Comparison of ENCODE assay signal across 22 cellular contexts in the genomic region with DNA sequence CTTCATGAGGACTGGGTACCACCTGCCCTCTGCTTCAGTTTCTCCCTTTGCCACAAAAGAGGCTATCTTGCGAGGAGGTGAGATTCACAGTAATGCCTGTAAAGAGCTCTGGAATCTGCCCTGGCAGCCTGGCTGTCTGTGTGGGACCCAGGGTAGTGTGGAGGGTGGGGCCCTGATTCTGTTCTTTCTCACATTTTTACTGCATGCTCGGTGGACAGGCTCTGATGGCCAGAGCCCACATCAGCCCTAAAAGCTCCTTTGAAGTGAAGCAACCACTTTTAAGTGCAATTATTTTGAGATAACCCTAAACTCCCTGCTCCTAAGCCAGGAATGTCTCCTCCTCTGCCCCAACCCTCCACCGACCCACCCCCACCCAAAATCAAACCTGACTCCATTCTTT.
A peak's percentile ranks its signal among the peaks of the same experiment; 100 is the strongest.
DNase-seq lines count a peak whose midpoint lies in the region; ATAC-seq and TF ChIP-seq lines count a peak whose summit lies in the region.
"Had no signal": no experiment of that assay in that cellular context is flagged by ENCODE, and none has a peak within 500 bp of the region (broad histone marks: within the 10 kb centered on the region; RNA-seq: fewer than 3 reads in every experiment).

No MANE protein-coding gene starts in this region.

- no peak overlapping the region for H3K4me2 ChIP-seq in SK-N-SH
- H3K4me2 ChIP-seq in neural progenitor cell = peak overlapping the region; percentile 54

- H3F3A ChIP-seq in SK-N-SH (replicated peaks; ENCODE audit: insufficient read depth) (peaks cover 9% of the 10 kb centered on the region), neural progenitor cell (ENCODE audit: low read depth) (peaks cover 32% of the 10 kb centered on the region)

- DNase-seq in SK-N-SH (no peak), heart left ventricle (no peak), neural progenitor cell (ENCODE audit: low spot score) (no peak), HFFc6 (no peak), SKM-1 (lab: John Stamatoyannopoulos, UW; ENCODE audit: unreplicated experiment) (no peak), substantia nigra (lab: John Stamatoyannopoulos, UW) (no peak)
- DNase-seq: activated CD4-positive, alpha-beta T cell treated with anti-CD3 and anti-CD28 coated beads for 4 hours; activated naive CD4-positive, alpha-beta T cell treated with anti-CD3 and anti-CD28 coated beads, Interleukin-2, amount 50 U/mL, for 16 hours; anterior cingulate cortex; BE2C; cerebellar nuclear complex; effector CD4-positive, alpha-beta T cell; NCI-H1436 treated with DMSO at 0.1 percent for 48 hours; NCI-H526; SW 1271 had no signal

- H3K27ac Mint-ChIP-seq in neural progenitor cell (no peak overlapping the region), HFFc6 (no peak overlapping the region)
- H3K27ac Mint-ChIP-seq: stimulated activated effector memory CD8-positive, alpha-beta T cell treated with anti-CD3 and anti-CD28 coated beads, Interleukin-12 subunit alpha, Interleukin-12 subunit beta, amount 100 ng/mL, for 72 hours had no signal

- ATAC-seq in SK-N-SH treated with all-trans-retinoic acid at 6 μM for 48 hours (peak; percentile 60), heart left ventricle (peak in 1 of 4 donors; percentile 27), GM21529 (IDR thresholded peaks at IDR 0.05; ENCODE audit: unreplicated experiment) (no peak)
- ATAC-seq: stimulated activated effector memory CD8-positive, alpha-beta T cell treated with anti-CD3 and anti-CD28 coated beads, Interleukin-12 subunit alpha, Interleukin-12 subunit beta, amount 100 ng/mL, for 72 hours had no signal

- H3K4me1 ChIP-seq in SK-N-SH (ENCODE audit: control insufficient read depth in 1 of 2, insufficient read depth in 2 of 2, low read depth in 1 of 2, low read length in 1 of 2) (0 out of 4 replicates have a peak, but pooled peaks cover 0 to 4% of the 10 kb centered on the region in 2 experiments), heart left ventricle (peaks cover 0 to 21% (median 7%) of the 10 kb centered on the region in 12 donors), neural progenitor cell (peaks cover 28% of the 10 kb centered on the region)
- H3K4me1 ChIP-seq: BE2C had no signal

- H3K27me3 ChIP-seq in SK-N-SH (ENCODE audit: insufficient read depth) (no peaks in the 10 kb centered on the region), heart left ventricle (no peaks in the 10 kb centered on the region), neural progenitor cell (no peaks in the 10 kb centered on the region)
- H3K27me3 ChIP-seq: BE2C, esophagus muscularis mucosa had no signal

- no peaks in the 10 kb centered on the region for H3K36me3 ChIP-seq in SK-N-SH (replicated peaks in 1 of 2; ENCODE audit: control insufficient read depth in 1 of 2, insufficient read depth in 2 of 2, low read length in 1 of 2)
- H3K36me3 ChIP-seq in heart left ventricle = no peaks in the 10 kb centered on the region
- H3K36me3 ChIP-seq in neural progenitor cell = no peaks in the 10 kb centered on the region
- H3K36me3 ChIP-seq: BE2C, esophagus muscularis mucosa had no signal

- H4K20me1 ChIP-seq in SK-N-SH (ENCODE audit: insufficient read depth) = no peaks in the 10 kb centered on the region
- H4K20me1 ChIP-seq in neural progenitor cell (ENCODE audit: low read depth) = no peaks in the 10 kb centered on the region

- no peak for TF ChIP-seq EP300 in SK-N-SH (IDR thresholded peaks at IDR 0.05; ENCODE audit: borderline replicate concordance in 1 of 2, low read depth in 1 of 2, low read length in 1 of 2)

- TF ChIP-seq CTCF in SK-N-SH (IDR thresholded peaks at IDR 0.05) (no peak), heart left ventricle (IDR thresholded peaks at IDR 0.05) (no peak), neural progenitor cell (IDR thresholded peaks at IDR 0.05) (no peak), HFFc6 (IDR thresholded peaks at IDR 0.05) (no peak)

- CTCF ChIA-PET in SK-N-SH (lab: Yijun Ruan, JAX) = interaction anchor here (0.8 to 1.9 kb wide), 3 partner anchors 104 to 141 kb away, joined by 3 to 6 read pairs (median 4); no protein-coding TSS in a partner anchor

- no peaks in the 10 kb centered on the region for H3K9me2 ChIP-seq in SK-N-SH

- peaks cover 12% of the 10 kb centered on the region for H3K27me3 Mint-ChIP-seq in neural progenitor cell (ENCODE audit: insufficient read depth, low read depth)
- peaks cover 2% of the 10 kb centered on the region; the same call in 1 of the 2 replicates for H3K27me3 Mint-ChIP-seq in HFFc6 (ENCODE audit: insufficient read depth)

- intact Hi-C loops in heart left ventricle (cut with DNase I) = no loop called here

- H3K9me3 Mint-ChIP-seq in neural progenitor cell (peaks cover 4% of the 10 kb centered on the region), HFFc6 (no peaks in the 10 kb centered on the region)
- H3K9me3 Mint-ChIP-seq: stimulated activated effector memory CD8-positive, alpha-beta T cell treated with anti-CD3 and anti-CD28 coated beads, Interleukin-12 subunit alpha, Interleukin-12 subunit beta, amount 100 ng/mL, for 72 hours had no signal

- POLR2A ChIA-PET in SK-N-SH (lab: Yijun Ruan, JAX) = no interaction called here

- H3K27ac ChIP-seq in SK-N-SH (ENCODE audit: low read depth in 2 of 2, low read length in 1 of 2) (no peak overlapping the region), heart left ventricle (peak overlapping the region in 7 of 12 donors; percentile 23 to 82 (median 57)), neural progenitor cell (peak overlapping the region; percentile 36), substantia nigra (ENCODE audit: low read depth, low read length, poor library complexity, severe bottlenecking) (no peak overlapping the region)
- H3K27ac ChIP-seq: 22Rv1, RWPE1 had no signal

- H3K36me3 Mint-ChIP-seq in neural progenitor cell (no peaks in the 10 kb centered on the region), HFFc6 (ENCODE audit: low read depth) (peaks cover 5% of the 10 kb centered on the region; the same call in 1 of the 2 replicates)
- H3K36me3 Mint-ChIP-seq: IgD-negative memory B cell; stimulated activated effector memory CD8-positive, alpha-beta T cell treated with anti-CD3 and anti-CD28 coated beads, Interleukin-12 subunit alpha, Interleukin-12 subunit beta, amount 100 ng/mL, for 72 hours had no signal

- TF ChIP-seq RAD21 in SK-N-SH (IDR thresholded peaks at IDR 0.05; ENCODE audit: low read length) = no peak

- H2AFZ ChIP-seq in SK-N-SH (ENCODE audit: low read depth) (no peak overlapping the region; the same call in 1 of the 2 replicates), neural progenitor cell (replicated peaks) (no peak overlapping the region)

- no peak overlapping the region for H3K9ac ChIP-seq in SK-N-SH
- no peak overlapping the region for H3K9ac ChIP-seq in neural progenitor cell

- H3K4me1 Mint-ChIP-seq in neural progenitor cell = peaks cover 6% of the 10 kb centered on the region
- peaks cover 13% of the 10 kb centered on the region for H3K4me1 Mint-ChIP-seq in HFFc6 (ENCODE audit: low read depth)
- H3K4me1 Mint-ChIP-seq: IgD-negative memory B cell had no signal

- H3K9me3 ChIP-seq in SK-N-SH (no peaks in the 10 kb centered on the region), heart left ventricle (no peaks in the 10 kb centered on the region), neural progenitor cell (ENCODE audit: low read depth) (no peaks in the 10 kb centered on the region)
- H3K9me3 ChIP-seq: BE2C, esophagus muscularis mucosa had no signal

- TF ChIP-seq POLR2A in heart left ventricle (IDR thresholded peaks at IDR 0.05) = no peak

- no peak overlapping the region for H3K4me3 ChIP-seq in SK-N-SH (ENCODE audit: low read depth in 2 of 2, low read length in 1 of 2)
- H3K4me3 ChIP-seq in heart left ventricle = no peak overlapping the region
- no peak overlapping the region for H3K4me3 ChIP-seq in neural progenitor cell
- H3K4me3 ChIP-seq: esophagus muscularis mucosa had no signal

- H3K4me3 Mint-ChIP-seq in neural progenitor cell (no peak overlapping the region), HFFc6 (no peak overlapping the region)
- H3K4me3 Mint-ChIP-seq: IgD-negative memory B cell; stimulated activated effector memory CD8-positive, alpha-beta T cell treated with anti-CD3 and anti-CD28 coated beads, Interleukin-12 subunit alpha, Interleukin-12 subunit beta, amount 100 ng/mL, for 72 hours had no signal

- no peaks in the 10 kb centered on the region for H3K79me2 ChIP-seq in SK-N-SH (ENCODE audit: insufficient read depth)
- H3K79me2 ChIP-seq in neural progenitor cell (ENCODE audit: low read depth) = no peaks in the 10 kb centered on the region

- WGBS in SK-N-SH (ENCODE audit: low lambda C conversion rate) = 65% methylated on average over 3 of the region's 3 CpGs
- WGBS in heart left ventricle, 4 donors = 54 to 57% (median 56%) methylated on average over 3 of the region's 3 CpGs

TF ChIP-seq in SK-N-SH treated with all-trans-retinoic acid at 6 μM for 48 hours, 23 proteins besides CTCF, POLR2A, EP300 and RAD21 (continues in another document):
- no peak for TF ChIP-seq SNAI2 (CRISPR knock-in tag; IDR thresholded peaks at IDR 0.05)
- no peak for TF ChIP-seq ZFP3 (CRISPR knock-in tag; IDR thresholded peaks at IDR 0.05)
- TF ChIP-seq TCF4 (CRISPR knock-in tag; IDR thresholded peaks at IDR 0.05; ENCODE audit: borderline replicate concordance) = no peak
- no peak for TF ChIP-seq ESRRG (CRISPR knock-in tag; IDR thresholded peaks at IDR 0.05)
- no peak for TF ChIP-seq ZNF70 (CRISPR knock-in tag; IDR thresholded peaks at IDR 0.05)
- no peak for TF ChIP-seq TOX (CRISPR knock-in tag; IDR thresholded peaks at IDR 0.05; ENCODE audit: borderline replicate concordance)
- no peak for TF ChIP-seq BACH2 (CRISPR knock-in tag; IDR thresholded peaks at IDR 0.05; ENCODE audit: borderline replicate concordance)
- no peak for TF ChIP-seq ZC3H10 (CRISPR knock-in tag; IDR thresholded peaks at IDR 0.05)

TF ChIP-seq in SK-N-SH, 30 proteins besides CTCF, POLR2A, EP300 and RAD21 (continues in another document):
- TF ChIP-seq RXRA (IDR thresholded peaks at IDR 0.05; ENCODE audit: borderline replicate concordance, low read depth) (no peak), RCOR1 (IDR thresholded peaks at IDR 0.05; ENCODE audit: low read length) (no peak), SMC3 (IDR thresholded peaks at IDR 0.05; ENCODE audit: low read depth, low read length) (no peak)

Comparison
In these comparisons a context has a peak if more than half of its experiments do, and no peak if none do; other contexts are left out.
1. H3K27ac ChIP-seq: peak in heart left ventricle (7 of 12) and neural progenitor cell (single experiment); none in SK-N-SH (0 of 2) and substantia nigra (single experiment).